Comparison of ENCODE assay signal across 12 cellular contexts in the genomic region with DNA sequence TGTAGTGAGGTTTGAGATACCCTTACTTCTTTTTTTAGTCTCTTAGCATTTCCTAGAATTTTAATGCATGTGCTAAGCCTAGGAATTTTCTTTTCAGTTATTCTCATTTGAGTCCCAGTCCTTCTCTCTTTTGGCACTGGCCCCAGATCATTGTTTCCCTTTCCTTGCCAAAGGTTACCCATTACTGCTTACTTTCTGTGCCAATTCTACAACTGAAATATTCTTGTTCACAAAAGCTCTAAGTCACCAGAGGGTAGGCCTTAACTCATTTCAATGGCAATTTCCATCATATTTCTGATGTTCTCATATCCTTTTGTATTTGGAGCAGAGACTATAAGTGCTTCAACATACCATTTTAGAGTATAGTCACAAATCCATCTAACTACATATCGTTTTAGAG.
DNase-seq lines count a peak whose midpoint lies in the region; ATAC-seq and TF ChIP-seq lines count a peak whose summit lies in the region.
"Had no signal": no experiment of that assay in that cellular context is flagged by ENCODE, and none has a peak within 500 bp of the region (broad histone marks: within the 10 kb centered on the region; RNA-seq: fewer than 3 reads in every experiment).

No MANE protein-coding gene starts in this region.

- H3K9me2 ChIP-seq in MM.1S (replicated peaks; ENCODE audit: insufficient read depth, low read length): no peaks in the 10 kb centered on the region

- no peak for TF ChIP-seq CTCF in MM.1S (IDR thresholded peaks at IDR 0.05; ENCODE audit: low read length)

- H3K9me3 Mint-ChIP-seq in central memory CD8-positive, alpha-beta T cell: peaks cover 5% of the 10 kb centered on the region
- peaks cover 9% of the 10 kb centered on the region for H3K9me3 Mint-ChIP-seq in natural killer cell treated with Interleukin-12 subunit alpha and Interleukin-12 subunit beta and Interleukin-15 and Interleukin-18, amount 100 ng/mL, for 72 hours

- H3K4me3 Mint-ChIP-seq in central memory CD8-positive, alpha-beta T cell: peak overlapping the region; percentile 36
- peak overlapping the region; percentile 69 for H3K4me3 Mint-ChIP-seq in natural killer cell treated with Interleukin-12 subunit alpha and Interleukin-12 subunit beta and Interleukin-15 and Interleukin-18, amount 100 ng/mL, for 72 hours

- no peak overlapping the region for H3K9ac ChIP-seq in MM.1S (ENCODE audit: low read length)

- H3K36me3 Mint-ChIP-seq in central memory CD8-positive, alpha-beta T cell (ENCODE audit: insufficient read depth): peaks cover 4% of the 10 kb centered on the region
- peaks cover 7% of the 10 kb centered on the region for H3K36me3 Mint-ChIP-seq in natural killer cell treated with Interleukin-12 subunit alpha and Interleukin-12 subunit beta and Interleukin-15 and Interleukin-18, amount 100 ng/mL, for 72 hours

- peak overlapping the region; percentile 11; the same call in 1 of the 2 replicates for H3K27ac ChIP-seq in MM.1S (ENCODE audit: low read length)

- peaks cover 11% of the 10 kb centered on the region; the same call in 1 of the 2 replicates for H3F3A ChIP-seq in MM.1S (ENCODE audit: insufficient read depth, low read length)

- no peaks in the 10 kb centered on the region for H3K27me3 Mint-ChIP-seq in central memory CD8-positive, alpha-beta T cell
- H3K27me3 Mint-ChIP-seq in natural killer cell treated with Interleukin-12 subunit alpha and Interleukin-12 subunit beta and Interleukin-15 and Interleukin-18, amount 100 ng/mL, for 72 hours: no peaks in the 10 kb centered on the region
- H3K27me3 Mint-ChIP-seq: CD4-positive, CD25-positive, alpha-beta regulatory T cell had no signal

- DNase-seq in MM.1S (no peak), NCI-H187 (lab: John Stamatoyannopoulos, UW) (no peak), GM19240 (ENCODE audit: insufficient read length, low spot score) (no peak), NCI-H526 treated with DMSO at 0.1 percent for 48 hours (lab: John Stamatoyannopoulos, UW) (no peak)
- DNase-seq in central memory CD8-positive, alpha-beta T cell (ENCODE audit: low spot score in 2 of 2): no peak
- DNase-seq in natural killer cell treated with Interleukin-12 subunit alpha and Interleukin-12 subunit beta and Interleukin-15 and Interleukin-18, amount 100 ng/mL, for 72 hours (ENCODE audit: low spot score): no peak
- DNase-seq: H7, NCI-H1694 had no signal

- H3K27me3 ChIP-seq in MM.1S (replicated peaks; ENCODE audit: insufficient read depth, low read length): no peaks in the 10 kb centered on the region

- ATAC-seq in GM21381 (IDR thresholded peaks at IDR 0.05; ENCODE audit: unreplicated experiment) (peak; percentile 6), GM21717 (IDR thresholded peaks at IDR 0.05; ENCODE audit: unreplicated experiment) (no peak)
- ATAC-seq in central memory CD8-positive, alpha-beta T cell (replicated peaks; ENCODE audit: extremely low read depth, poor library complexity, severe bottlenecking): no peak
- ATAC-seq in natural killer cell treated with Interleukin-12 subunit alpha and Interleukin-12 subunit beta and Interleukin-15 and Interleukin-18, amount 100 ng/mL, for 72 hours: peak in 1 of 2 donors; percentile 50
- ATAC-seq: HepG2 had no signal

- peaks cover 19% of the 10 kb centered on the region for H3K4me1 Mint-ChIP-seq in central memory CD8-positive, alpha-beta T cell
- H3K4me1 Mint-ChIP-seq in natural killer cell treated with Interleukin-12 subunit alpha and Interleukin-12 subunit beta and Interleukin-15 and Interleukin-18, amount 100 ng/mL, for 72 hours (ENCODE audit: low read depth in 2 of 2): peaks cover 18 to 23% of the 10 kb centered on the region in 2 donors

- H3K79me2 ChIP-seq in MM.1S (ENCODE audit: low read length): no peaks in the 10 kb centered on the region

- no peak overlapping the region for H3K4me3 ChIP-seq in MM.1S (ENCODE audit: low read length)

- no peaks in the 10 kb centered on the region for H3K36me3 ChIP-seq in MM.1S (replicated peaks; ENCODE audit: insufficient read depth, low read length)

- H3K4me1 ChIP-seq in MM.1S (ENCODE audit: low read length): 0 out of 2 replicates have a peak, but pooled peaks cover 4% of the 10 kb centered on the region

- H3K4me2 ChIP-seq in MM.1S (ENCODE audit: low read depth, low read length): 0 out of 2 replicates have a peak overlapping the region, but pooled peaks have one; percentile 27

- no peaks in the 10 kb centered on the region for H3K9me3 ChIP-seq in MM.1S (replicated peaks; ENCODE audit: insufficient read depth, low read length)

- peak overlapping the region; percentile 86 for H3K27ac Mint-ChIP-seq in central memory CD8-positive, alpha-beta T cell (ENCODE audit: low read depth)
- H3K27ac Mint-ChIP-seq in natural killer cell treated with Interleukin-12 subunit alpha and Interleukin-12 subunit beta and Interleukin-15 and Interleukin-18, amount 100 ng/mL, for 72 hours: peak overlapping the region; percentile 76 to 92
- H3K27ac Mint-ChIP-seq: CD4-positive, CD25-positive, alpha-beta regulatory T cell had no signal

- no peaks in the 10 kb centered on the region for H4K20me1 ChIP-seq in MM.1S (ENCODE audit: insufficient read depth, low read length)

- no peak overlapping the region for H2AFZ ChIP-seq in MM.1S (ENCODE audit: low read length)
